ENCODE assay signal across 19 cellular contexts in the genomic region with DNA sequence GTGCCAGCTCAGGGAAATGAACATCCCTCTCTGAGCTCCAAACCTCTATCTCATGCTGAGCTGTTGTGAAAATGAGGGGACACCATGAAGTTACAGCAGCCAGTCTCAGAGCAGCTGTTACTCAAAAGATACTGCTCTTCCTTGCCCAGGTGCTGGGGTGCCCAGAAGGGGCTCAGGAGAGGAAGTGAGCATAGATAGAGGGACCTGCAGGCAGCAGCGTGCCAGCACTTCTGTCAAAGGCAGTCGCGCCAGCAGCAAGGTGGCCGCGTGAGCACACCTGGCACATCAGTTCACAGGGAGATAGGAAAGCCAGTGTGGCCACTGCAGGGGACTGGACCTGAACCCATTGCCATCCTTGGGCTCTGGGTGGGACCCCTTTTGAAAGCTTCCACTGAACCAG. TPM values are rescaled to one million over a fixed set of nuclear protein-coding genes. Genes with fewer than 3 reads are reported as not detected.
DNase-seq lines count a peak whose midpoint lies in the region; ATAC-seq and TF ChIP-seq lines count a peak whose summit lies in the region.
"Had no signal": no experiment of that assay in that cellular context is flagged by ENCODE, and none has a peak within 500 bp of the region (broad histone marks: within the 10 kb centered on the region; RNA-seq: fewer than 3 reads in every experiment).

No MANE protein-coding gene starts in this region.

- CTCF ChIA-PET in OCI-LY7 (lab: Charles Lee; ENCODE audit: unreplicated experiment) (no interaction called here), GM10248 (lab: Yijun Ruan, JAX) (interaction anchor here (1.4 to 1.9 kb wide), 3 partner anchors 11 to 209 kb away, joined by 3 to 6 read pairs (median 5); no protein-coding TSS in a partner anchor)

- no peak overlapping the region for H3K4me3 ChIP-seq in OCI-LY7 (ENCODE audit: low read depth, low read length, poor library complexity, severe bottlenecking)
- H3K4me3 ChIP-seq: PC-9 had no signal

- H3K27me3 Mint-ChIP-seq in neural crest cell (ENCODE audit: low read depth) = no peaks in the 10 kb centered on the region

- intact Hi-C loops in OCI-LY7 (cut with micrococcal nuclease; ENCODE audit: unreplicated experiment) = no loop called here

- DNase-seq in OCI-LY7 (ENCODE audit: low spot score) (peak; percentile 7), caudate nucleus (lab: John Stamatoyannopoulos, UW) (no peak), neural crest cell (ENCODE audit: low read depth, low spot score) (no peak), NOMO-1 (lab: John Stamatoyannopoulos, UW; ENCODE audit: unreplicated experiment in 2 of 2) (no peak), SHP77 treated with DMSO at 0.1 percent for 48 hours (lab: John Stamatoyannopoulos, UW) (no peak), GM10248 (ENCODE audit: extremely low spot score) (no peak)
- DNase-seq: 8988T, COR-L47, GDM1, NCI-H1048, NCI-H146, NCI-H2081 treated with DMSO at 0.1 percent for 48 hours, PC-9, SW 1271 had no signal

- ATAC-seq in GM19397 (IDR thresholded peaks at IDR 0.05; ENCODE audit: unreplicated experiment) = no peak
- ATAC-seq: Right ventricle myocardium inferior had no signal

- H3K79me2 ChIP-seq in OCI-LY7 (ENCODE audit: insufficient read depth, low read depth, low read length) = no peaks in the 10 kb centered on the region

- TF ChIP-seq CTCF in C4-2B (conservative IDR thresholded peaks at IDR 0.05) (no peak), OCI-LY7 (conservative IDR thresholded peaks at IDR 0.05; ENCODE audit: low read length) (no peak), neural crest cell (conservative IDR thresholded peaks at IDR 0.05) (no peak), GM10248 (IDR thresholded peaks at IDR 0.05; ENCODE audit: control extremely low read depth, extremely low read depth, low read depth, missing control alignments) (no peak)

- BruUV-seq in OCI-LY7 (replicated peaks; lab: Mats Ljungman, UMichigan) = no TSS peak

- peak overlapping the region; percentile 10; the same call in 1 of the 2 replicates for H3K27ac ChIP-seq in C4-2B
- no peak overlapping the region for H3K27ac ChIP-seq in OCI-LY7 (ENCODE audit: low read depth, low read length, poor library complexity, severe bottlenecking)
- H3K27ac ChIP-seq in caudate nucleus (ENCODE audit: low read depth, low read length) = peak overlapping the region; percentile 48
- H3K27ac ChIP-seq: PC-9 had no signal

- H3K36me3 Mint-ChIP-seq in neural crest cell (ENCODE audit: low read depth) = peaks cover 3% of the 10 kb centered on the region

- peaks cover 7% of the 10 kb centered on the region for H3K4me1 ChIP-seq in OCI-LY7 (ENCODE audit: insufficient read depth, low read length, poor library complexity, severe bottlenecking)

- no peaks in the 10 kb centered on the region for H4K20me1 ChIP-seq in OCI-LY7 (ENCODE audit: insufficient read depth, low read length)

- H3K9me3 Mint-ChIP-seq in neural crest cell = no peaks in the 10 kb centered on the region

- no peaks in the 10 kb centered on the region for H3K9me3 ChIP-seq in OCI-LY7 (ENCODE audit: low read length)

- H3K4me3 Mint-ChIP-seq in neural crest cell = no peak overlapping the region

- H3K4me2 ChIP-seq in OCI-LY7 (ENCODE audit: low read length) = no peak overlapping the region
- H3K4me2 ChIP-seq: PC-9 had no signal

- peak overlapping the region; percentile 52 for H3K27ac Mint-ChIP-seq in neural crest cell (ENCODE audit: unreplicated experiment)

- peaks cover 7% of the 10 kb centered on the region for H3K4me1 Mint-ChIP-seq in neural crest cell

- H3K9me2 ChIP-seq in OCI-LY7 (ENCODE audit: insufficient read depth, low read length) = no peaks in the 10 kb centered on the region

- no peaks in the 10 kb centered on the region for H3K36me3 ChIP-seq in OCI-LY7 (ENCODE audit: insufficient read depth, low read length)

- no peak overlapping the region for H2AFZ ChIP-seq in OCI-LY7 (ENCODE audit: low read length)
- H2AFZ ChIP-seq: PC-9 had no signal

- POLR2A ChIA-PET in OCI-LY7 (lab: Charles Lee) (interaction anchor here (0.5 to 1.0 kb wide), 2 partner anchors 11 to 379 kb away, joined by 3 read pairs; no protein-coding TSS in a partner anchor), GM10248 (lab: Yijun Ruan, JAX) (no interaction called here)

RNA-seq across cellular contexts. Expression of a gene that starts 27.8 kb away (rescaled TPM):
- 0.03 TPM in 1 of 2 replicates, not detected in the other for total RNA-seq in OCI-LY7 (2014; rRNA removed; shearing (Covaris generic))
- 0.20 and 0.27 TPM in 2 replicates for total RNA-seq in OCI-LY7 (2022)
- 38.2 and 42.1 TPM in 2 replicates for total RNA-seq in neural crest cell
- total RNA-seq: HT-29, MCF 10A, PC-9 had no signal

Comparison
In these comparisons a context has a peak if more than half of its experiments do, and no peak if none do; other contexts are left out.
1. RNA of a gene that starts 27.8 kb away (total RNA-seq): 38.2 to 42.1 TPM in neural crest cell; 0.03 to 0.27 TPM in OCI-LY7; every median in the first group is over 10 times any median in the second.